In the genomic region with DNA sequence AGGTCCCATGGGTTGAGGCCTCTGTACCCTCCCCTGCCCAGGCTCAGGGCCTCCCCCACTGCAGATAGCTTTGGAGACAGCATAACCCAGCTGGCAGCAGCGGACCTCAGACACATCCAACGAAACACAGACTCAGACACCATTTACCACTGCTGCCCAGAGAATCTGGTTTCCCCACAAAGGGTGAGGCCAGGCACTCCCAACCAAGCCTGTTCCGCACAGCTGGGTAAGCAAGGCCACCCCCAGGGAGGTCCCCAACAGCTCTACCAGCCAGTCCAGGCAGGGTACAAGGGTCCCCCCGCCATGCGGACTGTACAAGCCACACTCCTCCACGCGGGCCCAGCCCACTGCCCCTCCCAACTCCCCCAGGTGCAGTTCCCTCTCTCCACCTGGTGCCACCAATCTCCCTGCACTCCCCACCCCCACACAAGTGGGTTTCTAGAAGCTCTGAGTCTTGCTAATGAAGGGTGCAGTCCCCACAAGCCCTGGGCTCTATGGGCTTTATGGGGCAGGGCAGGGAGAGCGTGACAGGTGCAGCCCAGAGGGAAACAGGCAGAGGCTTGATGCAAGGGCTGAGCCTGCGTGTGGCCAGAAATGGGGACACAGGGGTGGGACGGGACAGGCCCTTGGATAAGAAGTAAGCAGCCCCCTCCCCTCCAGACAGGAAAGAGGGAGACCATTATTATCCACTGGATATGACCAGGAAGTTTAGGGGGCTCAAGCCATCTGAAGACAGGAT, we compare ENCODE assay signal across 1 cellular context.
TF ChIP-seq lines count a peak whose summit lies in the region.

No MANE protein-coding gene starts in this region.

TF ChIP-seq in HepG2, 621 proteins besides CTCF, POLR2A, EP300 and RAD21 (continued from another document and continues in another):
- TF ChIP-seq, protein P1, sequence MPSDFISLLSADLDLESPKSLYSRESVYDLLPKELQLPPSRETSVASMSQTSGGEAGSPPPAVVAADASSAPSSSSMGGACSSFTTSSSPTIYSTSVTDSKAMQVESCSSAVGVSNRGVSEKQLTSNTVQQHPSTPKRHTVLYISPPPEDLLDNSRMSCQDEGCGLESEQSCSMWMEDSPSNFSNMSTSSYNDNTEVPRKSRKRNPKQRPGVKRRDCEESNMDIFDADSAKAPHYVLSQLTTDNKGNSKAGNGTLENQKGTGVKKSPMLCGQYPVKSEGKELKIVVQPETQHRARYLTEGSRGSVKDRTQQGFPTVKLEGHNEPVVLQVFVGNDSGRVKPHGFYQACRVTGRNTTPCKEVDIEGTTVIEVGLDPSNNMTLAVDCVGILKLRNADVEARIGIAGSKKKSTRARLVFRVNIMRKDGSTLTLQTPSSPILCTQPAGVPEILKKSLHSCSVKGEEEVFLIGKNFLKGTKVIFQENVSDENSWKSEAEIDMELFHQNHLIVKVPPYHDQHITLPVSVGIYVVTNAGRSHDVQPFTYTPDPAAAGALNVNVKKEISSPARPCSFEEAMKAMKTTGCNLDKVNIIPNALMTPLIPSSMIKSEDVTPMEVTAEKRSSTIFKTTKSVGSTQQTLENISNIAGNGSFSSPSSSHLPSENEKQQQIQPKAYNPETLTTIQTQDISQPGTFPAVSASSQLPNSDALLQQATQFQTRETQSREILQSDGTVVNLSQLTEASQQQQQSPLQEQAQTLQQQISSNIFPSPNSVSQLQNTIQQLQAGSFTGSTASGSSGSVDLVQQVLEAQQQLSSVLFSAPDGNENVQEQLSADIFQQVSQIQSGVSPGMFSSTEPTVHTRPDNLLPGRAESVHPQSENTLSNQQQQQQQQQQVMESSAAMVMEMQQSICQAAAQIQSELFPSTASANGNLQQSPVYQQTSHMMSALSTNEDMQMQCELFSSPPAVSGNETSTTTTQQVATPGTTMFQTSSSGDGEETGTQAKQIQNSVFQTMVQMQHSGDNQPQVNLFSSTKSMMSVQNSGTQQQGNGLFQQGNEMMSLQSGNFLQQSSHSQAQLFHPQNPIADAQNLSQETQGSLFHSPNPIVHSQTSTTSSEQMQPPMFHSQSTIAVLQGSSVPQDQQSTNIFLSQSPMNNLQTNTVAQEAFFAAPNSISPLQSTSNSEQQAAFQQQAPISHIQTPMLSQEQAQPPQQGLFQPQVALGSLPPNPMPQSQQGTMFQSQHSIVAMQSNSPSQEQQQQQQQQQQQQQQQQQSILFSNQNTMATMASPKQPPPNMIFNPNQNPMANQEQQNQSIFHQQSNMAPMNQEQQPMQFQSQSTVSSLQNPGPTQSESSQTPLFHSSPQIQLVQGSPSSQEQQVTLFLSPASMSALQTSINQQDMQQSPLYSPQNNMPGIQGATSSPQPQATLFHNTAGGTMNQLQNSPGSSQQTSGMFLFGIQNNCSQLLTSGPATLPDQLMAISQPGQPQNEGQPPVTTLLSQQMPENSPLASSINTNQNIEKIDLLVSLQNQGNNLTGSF (CRISPR knock-in tag; IDR thresholded peaks at IDR 0.05), result 0 out of 2 replicates have a peak, but pooled peaks have one; percentile 31
- TF ChIP-seq CENPT (CRISPR knock-in tag; IDR thresholded peaks at IDR 0.05; ENCODE audit: low read depth) (no peak), HNF4G (IDR thresholded peaks at IDR 0.05; ENCODE audit: borderline replicate concordance, low read depth, low read length) (0 out of 2 replicates have a peak, but pooled peaks have one; percentile 11), HNF4G (CRISPR knock-in tag; IDR thresholded peaks at IDR 0.05; ENCODE audit: borderline replicate concordance, low read depth) (no peak), ZBTB7B (CRISPR knock-in tag; IDR thresholded peaks at IDR 0.05) (no peak; the same call in 1 of the 2 replicates), SMAD1 (CRISPR knock-in tag; IDR thresholded peaks at IDR 0.05; ENCODE audit: borderline replicate concordance, low read depth) (no peak), ZBTB4 (CRISPR knock-in tag; IDR thresholded peaks at IDR 0.05; ENCODE audit: borderline replicate concordance) (no peak), ZNF337 (CRISPR knock-in tag; IDR thresholded peaks at IDR 0.05; ENCODE audit: borderline replicate concordance, low read depth) (no peak), ZBTB33 (CRISPR knock-in tag; IDR thresholded peaks at IDR 0.05) (peak; percentile 82; the same call in 1 of the 2 replicates), ISX (CRISPR knock-in tag; conservative IDR thresholded peaks at IDR 0.05) (no peak), GMEB1 (CRISPR knock-in tag; IDR thresholded peaks at IDR 0.05; ENCODE audit: borderline replicate concordance) (no peak), ZSCAN30 (CRISPR knock-in tag; IDR thresholded peaks at IDR 0.05) (no peak), TEAD3 (CRISPR knock-in tag; optimal IDR thresholded peaks at IDR 0.05; ENCODE audit: borderline replicate concordance) (no peak), KDM4B (CRISPR knock-in tag; IDR thresholded peaks at IDR 0.05) (no peak), ZNF562 (CRISPR knock-in tag; IDR thresholded peaks at IDR 0.05; ENCODE audit: borderline replicate concordance) (no peak), TMF1 (CRISPR knock-in tag; IDR thresholded peaks at IDR 0.05; ENCODE audit: low read depth) (no peak), ZSCAN25 (CRISPR knock-in tag; IDR thresholded peaks at IDR 0.05) (no peak)
- TF ChIP-seq, protein P2, sequence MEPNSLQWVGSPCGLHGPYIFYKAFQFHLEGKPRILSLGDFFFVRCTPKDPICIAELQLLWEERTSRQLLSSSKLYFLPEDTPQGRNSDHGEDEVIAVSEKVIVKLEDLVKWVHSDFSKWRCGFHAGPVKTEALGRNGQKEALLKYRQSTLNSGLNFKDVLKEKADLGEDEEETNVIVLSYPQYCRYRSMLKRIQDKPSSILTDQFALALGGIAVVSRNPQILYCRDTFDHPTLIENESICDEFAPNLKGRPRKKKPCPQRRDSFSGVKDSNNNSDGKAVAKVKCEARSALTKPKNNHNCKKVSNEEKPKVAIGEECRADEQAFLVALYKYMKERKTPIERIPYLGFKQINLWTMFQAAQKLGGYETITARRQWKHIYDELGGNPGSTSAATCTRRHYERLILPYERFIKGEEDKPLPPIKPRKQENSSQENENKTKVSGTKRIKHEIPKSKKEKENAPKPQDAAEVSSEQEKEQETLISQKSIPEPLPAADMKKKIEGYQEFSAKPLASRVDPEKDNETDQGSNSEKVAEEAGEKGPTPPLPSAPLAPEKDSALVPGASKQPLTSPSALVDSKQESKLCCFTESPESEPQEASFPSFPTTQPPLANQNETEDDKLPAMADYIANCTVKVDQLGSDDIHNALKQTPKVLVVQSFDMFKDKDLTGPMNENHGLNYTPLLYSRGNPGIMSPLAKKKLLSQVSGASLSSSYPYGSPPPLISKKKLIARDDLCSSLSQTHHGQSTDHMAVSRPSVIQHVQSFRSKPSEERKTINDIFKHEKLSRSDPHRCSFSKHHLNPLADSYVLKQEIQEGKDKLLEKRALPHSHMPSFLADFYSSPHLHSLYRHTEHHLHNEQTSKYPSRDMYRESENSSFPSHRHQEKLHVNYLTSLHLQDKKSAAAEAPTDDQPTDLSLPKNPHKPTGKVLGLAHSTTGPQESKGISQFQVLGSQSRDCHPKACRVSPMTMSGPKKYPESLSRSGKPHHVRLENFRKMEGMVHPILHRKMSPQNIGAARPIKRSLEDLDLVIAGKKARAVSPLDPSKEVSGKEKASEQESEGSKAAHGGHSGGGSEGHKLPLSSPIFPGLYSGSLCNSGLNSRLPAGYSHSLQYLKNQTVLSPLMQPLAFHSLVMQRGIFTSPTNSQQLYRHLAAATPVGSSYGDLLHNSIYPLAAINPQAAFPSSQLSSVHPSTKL (CRISPR knock-in tag; IDR thresholded peaks at IDR 0.05), result no peak
- TF ChIP-seq, protein P3, sequence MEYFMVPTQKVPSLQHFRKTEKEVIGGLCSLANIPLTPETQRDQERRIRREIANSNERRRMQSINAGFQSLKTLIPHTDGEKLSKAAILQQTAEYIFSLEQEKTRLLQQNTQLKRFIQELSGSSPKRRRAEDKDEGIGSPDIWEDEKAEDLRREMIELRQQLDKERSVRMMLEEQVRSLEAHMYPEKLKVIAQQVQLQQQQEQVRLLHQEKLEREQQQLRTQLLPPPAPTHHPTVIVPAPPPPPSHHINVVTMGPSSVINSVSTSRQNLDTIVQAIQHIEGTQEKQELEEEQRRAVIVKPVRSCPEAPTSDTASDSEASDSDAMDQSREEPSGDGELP (IDR thresholded peaks at IDR 0.05; ENCODE audit: borderline replicate concordance, low read depth), result peak; percentile 64; the same call in 1 of the 2 replicates
- TF ChIP-seq, protein P4, sequence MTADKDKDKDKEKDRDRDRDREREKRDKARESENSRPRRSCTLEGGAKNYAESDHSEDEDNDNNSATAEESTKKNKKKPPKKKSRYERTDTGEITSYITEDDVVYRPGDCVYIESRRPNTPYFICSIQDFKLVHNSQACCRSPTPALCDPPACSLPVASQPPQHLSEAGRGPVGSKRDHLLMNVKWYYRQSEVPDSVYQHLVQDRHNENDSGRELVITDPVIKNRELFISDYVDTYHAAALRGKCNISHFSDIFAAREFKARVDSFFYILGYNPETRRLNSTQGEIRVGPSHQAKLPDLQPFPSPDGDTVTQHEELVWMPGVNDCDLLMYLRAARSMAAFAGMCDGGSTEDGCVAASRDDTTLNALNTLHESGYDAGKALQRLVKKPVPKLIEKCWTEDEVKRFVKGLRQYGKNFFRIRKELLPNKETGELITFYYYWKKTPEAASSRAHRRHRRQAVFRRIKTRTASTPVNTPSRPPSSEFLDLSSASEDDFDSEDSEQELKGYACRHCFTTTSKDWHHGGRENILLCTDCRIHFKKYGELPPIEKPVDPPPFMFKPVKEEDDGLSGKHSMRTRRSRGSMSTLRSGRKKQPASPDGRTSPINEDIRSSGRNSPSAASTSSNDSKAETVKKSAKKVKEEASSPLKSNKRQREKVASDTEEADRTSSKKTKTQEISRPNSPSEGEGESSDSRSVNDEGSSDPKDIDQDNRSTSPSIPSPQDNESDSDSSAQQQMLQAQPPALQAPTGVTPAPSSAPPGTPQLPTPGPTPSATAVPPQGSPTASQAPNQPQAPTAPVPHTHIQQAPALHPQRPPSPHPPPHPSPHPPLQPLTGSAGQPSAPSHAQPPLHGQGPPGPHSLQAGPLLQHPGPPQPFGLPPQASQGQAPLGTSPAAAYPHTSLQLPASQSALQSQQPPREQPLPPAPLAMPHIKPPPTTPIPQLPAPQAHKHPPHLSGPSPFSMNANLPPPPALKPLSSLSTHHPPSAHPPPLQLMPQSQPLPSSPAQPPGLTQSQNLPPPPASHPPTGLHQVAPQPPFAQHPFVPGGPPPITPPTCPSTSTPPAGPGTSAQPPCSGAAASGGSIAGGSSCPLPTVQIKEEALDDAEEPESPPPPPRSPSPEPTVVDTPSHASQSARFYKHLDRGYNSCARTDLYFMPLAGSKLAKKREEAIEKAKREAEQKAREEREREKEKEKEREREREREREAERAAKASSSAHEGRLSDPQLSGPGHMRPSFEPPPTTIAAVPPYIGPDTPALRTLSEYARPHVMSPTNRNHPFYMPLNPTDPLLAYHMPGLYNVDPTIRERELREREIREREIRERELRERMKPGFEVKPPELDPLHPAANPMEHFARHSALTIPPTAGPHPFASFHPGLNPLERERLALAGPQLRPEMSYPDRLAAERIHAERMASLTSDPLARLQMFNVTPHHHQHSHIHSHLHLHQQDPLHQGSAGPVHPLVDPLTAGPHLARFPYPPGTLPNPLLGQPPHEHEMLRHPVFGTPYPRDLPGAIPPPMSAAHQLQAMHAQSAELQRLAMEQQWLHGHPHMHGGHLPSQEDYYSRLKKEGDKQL (CRISPR knock-in tag; IDR thresholded peaks at IDR 0.05; ENCODE audit: low read depth), result no peak
